6 cellular contexts compared by ENCODE assay signal in genomic region chr1:212192261-212192998, GRCh38.
"Had no signal": no experiment of that assay in that cellular context is flagged by ENCODE, and none has a peak within 500 bp of the region (broad histone marks: within the 10 kb centered on the region; RNA-seq: fewer than 3 reads in every experiment).

No MANE protein-coding gene starts in this region.

- H3K4me3 ChIP-seq: GM23338 had no signal

- FAIRE-seq: H1, H54, HTR-8/SVneo had no signal

- ATAC-seq: GM23338 had no signal

- DNase-seq: H9, HCEC 1CT had no signal

- H3K4me2 ChIP-seq: GM23338 had no signal

- H2AFZ ChIP-seq: GM23338 had no signal
